In the genomic region with DNA sequence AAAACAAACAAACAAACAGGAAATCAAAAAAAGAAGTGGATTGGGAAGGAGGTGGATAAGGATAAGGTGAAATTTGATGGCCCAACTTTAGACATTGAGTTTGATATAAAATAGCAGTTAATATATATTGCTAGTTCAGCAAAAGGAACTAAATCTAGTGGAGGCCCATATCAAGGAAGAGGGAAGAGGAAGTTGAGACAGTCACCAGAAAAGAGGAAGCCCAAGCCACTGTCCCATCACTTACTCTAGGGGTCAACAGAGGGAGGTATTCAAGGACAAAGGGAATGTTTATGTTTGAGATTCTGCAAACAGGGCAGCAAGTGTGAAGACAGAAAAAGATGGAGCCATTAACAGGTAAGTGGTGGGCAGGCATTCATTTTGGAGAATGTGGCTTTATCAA, we compare ENCODE assay signal across 12 cellular contexts. TPM values are rescaled to one million over a fixed set of nuclear protein-coding genes. Genes with fewer than 3 reads are reported as not detected.
DNase-seq lines count a peak whose midpoint lies in the region; ATAC-seq lines count a peak whose summit lies in the region.
"Had no signal": no experiment of that assay in that cellular context is flagged by ENCODE, and none has a peak within 500 bp of the region (broad histone marks: within the 10 kb centered on the region; RNA-seq: fewer than 3 reads in every experiment).

No MANE protein-coding gene starts in this region.

- POLR2A ChIA-PET in activated CD4-positive, alpha-beta T cell treated with anti-CD3 and anti-CD28 coated beads for 36 hours (lab: Charles Lee): no interaction called here

- peaks cover 41% of the 10 kb centered on the region for H3K36me3 Mint-ChIP-seq in activated CD4-positive, alpha-beta T cell treated with anti-CD3 and anti-CD28 coated beads for 36 hours (ENCODE audit: low read depth)
- peaks cover 4% of the 10 kb centered on the region for H3K36me3 Mint-ChIP-seq in activated naive CD8-positive, alpha-beta T cell

- H3K9me3 Mint-ChIP-seq in activated CD4-positive, alpha-beta T cell treated with anti-CD3 and anti-CD28 coated beads for 36 hours (ENCODE audit: low read depth): no peaks in the 10 kb centered on the region
- H3K9me3 Mint-ChIP-seq in activated naive CD8-positive, alpha-beta T cell (ENCODE audit: low read depth): no peaks in the 10 kb centered on the region

- H3K27ac Mint-ChIP-seq in activated CD4-positive, alpha-beta T cell treated with anti-CD3 and anti-CD28 coated beads for 36 hours: peak overlapping the region; percentile 32
- H3K27ac Mint-ChIP-seq in activated naive CD8-positive, alpha-beta T cell: peak overlapping the region; percentile 66

- no peak overlapping the region for H3K4me3 Mint-ChIP-seq in activated CD4-positive, alpha-beta T cell treated with anti-CD3 and anti-CD28 coated beads for 36 hours
- no peak overlapping the region for H3K4me3 Mint-ChIP-seq in activated naive CD8-positive, alpha-beta T cell

- CTCF ChIA-PET in activated CD4-positive, alpha-beta T cell treated with anti-CD3 and anti-CD28 coated beads for 36 hours (lab: Charles Lee): interaction anchor here (0.6 to 1.3 kb wide), 3 partner anchors 19 to 331 kb away, joined by 3 read pairs; no protein-coding TSS in a partner anchor

- no peak for ATAC-seq in activated CD4-positive, alpha-beta T cell treated with anti-CD3 and anti-CD28 coated beads for 36 hours
- ATAC-seq: body of pancreas, mucosa of descending colon had no signal

- no peaks in the 10 kb centered on the region for H3K27me3 Mint-ChIP-seq in activated CD4-positive, alpha-beta T cell treated with anti-CD3 and anti-CD28 coated beads for 36 hours
- no peaks in the 10 kb centered on the region for H3K27me3 Mint-ChIP-seq in activated naive CD8-positive, alpha-beta T cell

- intact Hi-C loops in activated CD4-positive, alpha-beta T cell treated with anti-CD3 and anti-CD28 coated beads for 36 hours (cut with DNase I, micrococcal nuclease): no loop called here

- H3K4me1 Mint-ChIP-seq in activated CD4-positive, alpha-beta T cell treated with anti-CD3 and anti-CD28 coated beads for 36 hours: peaks cover 54% of the 10 kb centered on the region
- peaks cover 61% of the 10 kb centered on the region for H3K4me1 Mint-ChIP-seq in activated naive CD8-positive, alpha-beta T cell (ENCODE audit: low read depth)

- no peak for DNase-seq in activated CD4-positive, alpha-beta T cell treated with anti-CD3 and anti-CD28 coated beads for 36 hours
- no peak for DNase-seq in activated CD4-positive, alpha-beta T cell treated with anti-CD3 and anti-CD28 coated beads, Interleukin-2, amount 50 U/mL, for 1 hour
- DNase-seq in NOMO-1 treated with DMSO at 0.1 percent for 48 hours (lab: John Stamatoyannopoulos, UW; ENCODE audit: unreplicated experiment) (peak; percentile 98), pons (ENCODE audit: low spot score) (peak; percentile 61), NCI-H2029 (lab: John Stamatoyannopoulos, UW) (no peak), ureter (ENCODE audit: low spot score) (no peak)
- no peak for DNase-seq in stimulated activated CD4-positive, alpha-beta T cell treated with anti-CD3 and anti-CD28 coated beads, Interleukin-4, amount 100 ng/mL, for 1 hour
- DNase-seq: body of pancreas, NCI-H2081, Right ventricle myocardium superior had no signal

RNA-seq across cellular contexts. Expression of a gene that starts 3.7 kb away (rescaled TPM):
- 100 to 1,000 TPM in 1 of 2 experiments, 10 to 100 TPM in 1; 69.6 to 120 TPM for total RNA-seq in activated CD4-positive, alpha-beta T cell treated with anti-CD3 and anti-CD28 coated beads for 36 hours
- total RNA-seq in ureter: 108 TPM

RNA-seq across cellular contexts. Expression of a gene that starts 6.1 kb away (rescaled TPM):
- 10 to 100 TPM; 15.0 to 17.6 TPM for total RNA-seq in activated CD4-positive, alpha-beta T cell treated with anti-CD3 and anti-CD28 coated beads for 36 hours
- 35.5 TPM for total RNA-seq in ureter

RNA-seq across cellular contexts. Expression of a gene that starts 16.0 kb away (rescaled TPM):
- total RNA-seq in activated CD4-positive, alpha-beta T cell treated with anti-CD3 and anti-CD28 coated beads for 36 hours: 1 to 10 TPM; 4.6 to 7.2 TPM
- 7.1 TPM for total RNA-seq in ureter

RNA-seq across cellular contexts. Expression of a gene that starts 24.8 kb away (rescaled TPM):
- total RNA-seq in activated CD4-positive, alpha-beta T cell treated with anti-CD3 and anti-CD28 coated beads for 36 hours: 1 to 10 TPM; 5.3 to 6.1 TPM
- total RNA-seq in ureter: 5.1 TPM

RNA-seq across cellular contexts. Expression of a gene that starts 25.3 kb away (rescaled TPM):
- total RNA-seq in activated CD4-positive, alpha-beta T cell treated with anti-CD3 and anti-CD28 coated beads for 36 hours: 10 to 100 TPM; 24.7 to 28.3 TPM
- 1.9 TPM for total RNA-seq in ureter
- total RNA-seq: body of pancreas had no signal

Comparison
In these comparisons a context has a peak if more than half of its experiments do, and no peak if none do; other contexts are left out.
1. DNase-seq: peak in NOMO-1 treated with DMSO at 0.1 percent for 48 hours (single experiment) and pons (single experiment); none in activated CD4-positive, alpha-beta T cell treated with anti-CD3 and anti-CD28 coated beads for 36 hours (single experiment), activated CD4-positive, alpha-beta T cell treated with anti-CD3 and anti-CD28 coated beads, Interleukin-2, amount 50 U/mL, for 1 hour (single experiment), NCI-H2029 (single experiment), ureter (single experiment) and stimulated activated CD4-positive, alpha-beta T cell treated with anti-CD3 and anti-CD28 coated beads, Interleukin-4, amount 100 ng/mL, for 1 hour (single experiment).